In genomic region chr15:25176991-25177954, GRCh38 we compare ENCODE assay signal across 14 cellular contexts.
DNase-seq lines count a peak whose midpoint lies in the region; ATAC-seq, FAIRE-seq and TF ChIP-seq lines count a peak whose summit lies in the region.
"Had no signal": no experiment of that assay in that cellular context is flagged by ENCODE, and none has a peak within 500 bp of the region (broad histone marks: within the 10 kb centered on the region; RNA-seq: fewer than 3 reads in every experiment).

No MANE protein-coding gene starts in this region.

- intact Hi-C loops in left ventricle myocardium inferior (cut with micrococcal nuclease) (no loop called here), pancreas (cut with DNase I) (loop anchor here in 1 of 3 donors (5.0 kb wide), 1 partner anchor 35 kb away; no protein-coding TSS in a partner anchor)

- H3K27ac Mint-ChIP-seq in activated CD4-positive, alpha-beta memory T cell treated with anti-CD3 and anti-CD28 coated beads, Interleukin-2, amount 10 ng/mL, durations not matched to agents 7 days and 5 days: no peak overlapping the region
- H3K27ac Mint-ChIP-seq: activated naive CD4-positive, alpha-beta T cell treated with anti-CD3 and anti-CD28 coated beads, Interleukin-2, amount 50 U/mL, for 24 hours; stimulated activated naive CD8-positive, alpha-beta T cell treated with anti-CD3 and anti-CD28 coated beads, Interleukin-15, amount 100 ng/mL, for 72 hours had no signal

- peaks cover 85% of the 10 kb centered on the region for H3K9me3 ChIP-seq in left ventricle myocardium inferior (replicated peaks)
- H3K9me3 ChIP-seq in pancreas: no peaks in the 10 kb centered on the region
- no peaks in the 10 kb centered on the region for H3K9me3 ChIP-seq in MG63
- H3K9me3 ChIP-seq: HAP-1 had no signal

- no peaks in the 10 kb centered on the region for H3K36me3 Mint-ChIP-seq in activated CD4-positive, alpha-beta memory T cell treated with anti-CD3 and anti-CD28 coated beads, Interleukin-2, amount 10 ng/mL, durations not matched to agents 7 days and 5 days (ENCODE audit: low read depth)

- H3K27me3 ChIP-seq in left ventricle myocardium inferior (ENCODE audit: low read depth) (no peaks in the 10 kb centered on the region), pancreas (no peaks in the 10 kb centered on the region), MG63 (no peaks in the 10 kb centered on the region)
- H3K27me3 ChIP-seq: esophagus muscularis mucosa had no signal

- no peaks in the 10 kb centered on the region for H3K27me3 Mint-ChIP-seq in activated CD4-positive, alpha-beta memory T cell treated with anti-CD3 and anti-CD28 coated beads, Interleukin-2, amount 10 ng/mL, durations not matched to agents 7 days and 5 days
- H3K27me3 Mint-ChIP-seq: activated naive CD4-positive, alpha-beta T cell treated with anti-CD3 and anti-CD28 coated beads, Interleukin-2, amount 50 U/mL, for 24 hours; stimulated activated naive CD8-positive, alpha-beta T cell treated with anti-CD3 and anti-CD28 coated beads, Interleukin-15, amount 100 ng/mL, for 72 hours had no signal

- no peak for ATAC-seq in pancreas
- ATAC-seq in stimulated activated naive CD8-positive, alpha-beta T cell treated with anti-CD3 and anti-CD28 coated beads, Interleukin-15, Interleukin-2, amounts not matched to agents 100 U/mL and 50 U/mL, for 24 hours: no peak
- ATAC-seq: stimulated activated naive CD8-positive, alpha-beta T cell treated with anti-CD3 and anti-CD28 coated beads, Interleukin-15, amount 100 ng/mL, for 72 hours had no signal

- no peak for TF ChIP-seq CTCF in D721Med (IDR thresholded peaks at IDR 0.05; ENCODE audit: insufficient read depth, missing control alignments)
- TF ChIP-seq CTCF in left ventricle myocardium inferior (IDR thresholded peaks at IDR 0.05; ENCODE audit: borderline replicate concordance): no peak
- TF ChIP-seq CTCF in pancreas (IDR thresholded peaks at IDR 0.05): no peak

- no peak overlapping the region for H3K4me3 ChIP-seq in left ventricle myocardium inferior
- no peak overlapping the region for H3K4me3 ChIP-seq in pancreas
- no peak overlapping the region for H3K4me3 ChIP-seq in MG63
- H3K4me3 ChIP-seq: esophagus muscularis mucosa, HAP-1 had no signal

- no peaks in the 10 kb centered on the region for H3K4me1 Mint-ChIP-seq in activated CD4-positive, alpha-beta memory T cell treated with anti-CD3 and anti-CD28 coated beads, Interleukin-2, amount 10 ng/mL, durations not matched to agents 7 days and 5 days
- H3K4me1 Mint-ChIP-seq: activated naive CD4-positive, alpha-beta T cell treated with anti-CD3 and anti-CD28 coated beads, Interleukin-2, amount 50 U/mL, for 24 hours; stimulated activated naive CD8-positive, alpha-beta T cell treated with anti-CD3 and anti-CD28 coated beads, Interleukin-15, amount 100 ng/mL, for 72 hours had no signal

- H3K27ac ChIP-seq in left ventricle myocardium inferior (replicated peaks) (no peak overlapping the region), pancreas (no peak overlapping the region)
- H3K27ac ChIP-seq: esophagus muscularis mucosa had no signal

- no peak for FAIRE-seq in D721Med (lab: Jason Lieb, UNC)
- no peak for FAIRE-seq in pancreas (lab: Jason Lieb, UNC)
- FAIRE-seq: GM18507 had no signal

- H3K4me1 ChIP-seq in left ventricle myocardium inferior (no peaks in the 10 kb centered on the region), pancreas (no peaks in the 10 kb centered on the region)
- H3K4me1 ChIP-seq: esophagus muscularis mucosa, HAP-1 had no signal

- 76% methylated on average over 21 of the region's 21 CpGs for WGBS in pancreas, 2 donors

- POLR2A ChIA-PET in activated CD4-positive, alpha-beta memory T cell treated with anti-CD3 and anti-CD28 coated beads, Interleukin-2, amount 10 ng/mL, durations not matched to agents 7 days and 5 days (lab: Charles Lee): no interaction called here

- peaks cover 37% of the 10 kb centered on the region for H3K9me3 Mint-ChIP-seq in activated CD4-positive, alpha-beta memory T cell treated with anti-CD3 and anti-CD28 coated beads, Interleukin-2, amount 10 ng/mL, durations not matched to agents 7 days and 5 days

- H3K36me3 ChIP-seq in left ventricle myocardium inferior (no peaks in the 10 kb centered on the region), pancreas (no peaks in the 10 kb centered on the region), MG63 (no peaks in the 10 kb centered on the region)
- H3K36me3 ChIP-seq: esophagus muscularis mucosa, HAP-1 had no signal

- CTCF ChIA-PET in activated CD4-positive, alpha-beta memory T cell treated with anti-CD3 and anti-CD28 coated beads, Interleukin-2, amount 10 ng/mL, durations not matched to agents 7 days and 5 days (lab: Charles Lee): no interaction called here

- no peak overlapping the region for H3K4me3 Mint-ChIP-seq in activated CD4-positive, alpha-beta memory T cell treated with anti-CD3 and anti-CD28 coated beads, Interleukin-2, amount 10 ng/mL, durations not matched to agents 7 days and 5 days
- H3K4me3 Mint-ChIP-seq: activated naive CD4-positive, alpha-beta T cell treated with anti-CD3 and anti-CD28 coated beads, Interleukin-2, amount 50 U/mL, for 24 hours; stimulated activated naive CD8-positive, alpha-beta T cell treated with anti-CD3 and anti-CD28 coated beads, Interleukin-15, amount 100 ng/mL, for 72 hours had no signal

- peak; percentile 7 for DNase-seq in D721Med (ENCODE audit: insufficient read length, low spot score)
- peak; percentile 2 for DNase-seq in activated CD4-positive, alpha-beta memory T cell treated with anti-CD3 and anti-CD28 coated beads, Interleukin-2, amount 10 ng/mL, durations not matched to agents 7 days and 5 days
- DNase-seq in left ventricle myocardium inferior: peak; percentile 9
- DNase-seq in pancreas: peak in 5 of 6 donors; percentile 1 to 46 (median 12)
- DNase-seq in MG63: no peak
- no peak for DNase-seq in stimulated activated naive CD8-positive, alpha-beta T cell treated with anti-CD3 and anti-CD28 coated beads, Interleukin-15, Interleukin-2, amounts not matched to agents 100 U/mL and 50 U/mL, for 24 hours
- DNase-seq in DMS53 (lab: John Stamatoyannopoulos, UW): no peak
- DNase-seq in NCI-H2227 (lab: John Stamatoyannopoulos, UW; ENCODE audit: unreplicated experiment): no peak
- DNase-seq: central memory CD4-positive, alpha-beta T cell had no signal

Comparison
In these comparisons a context has a peak if more than half of its experiments do, and no peak if none do; other contexts are left out.
1. DNase-seq: peak in D721Med (single experiment), activated CD4-positive, alpha-beta memory T cell treated with anti-CD3 and anti-CD28 coated beads, Interleukin-2, amount 10 ng/mL, durations not matched to agents 7 days and 5 days (single experiment), left ventricle myocardium inferior (single experiment) and pancreas (5 of 6); none in MG63 (single experiment), stimulated activated naive CD8-positive, alpha-beta T cell treated with anti-CD3 and anti-CD28 coated beads, Interleukin-15, Interleukin-2, amounts not matched to agents 100 U/mL and 50 U/mL, for 24 hours (single experiment), DMS53 (single experiment) and NCI-H2227 (single experiment).